1 cellular context compared by ENCODE assay signal in the genomic region with DNA sequence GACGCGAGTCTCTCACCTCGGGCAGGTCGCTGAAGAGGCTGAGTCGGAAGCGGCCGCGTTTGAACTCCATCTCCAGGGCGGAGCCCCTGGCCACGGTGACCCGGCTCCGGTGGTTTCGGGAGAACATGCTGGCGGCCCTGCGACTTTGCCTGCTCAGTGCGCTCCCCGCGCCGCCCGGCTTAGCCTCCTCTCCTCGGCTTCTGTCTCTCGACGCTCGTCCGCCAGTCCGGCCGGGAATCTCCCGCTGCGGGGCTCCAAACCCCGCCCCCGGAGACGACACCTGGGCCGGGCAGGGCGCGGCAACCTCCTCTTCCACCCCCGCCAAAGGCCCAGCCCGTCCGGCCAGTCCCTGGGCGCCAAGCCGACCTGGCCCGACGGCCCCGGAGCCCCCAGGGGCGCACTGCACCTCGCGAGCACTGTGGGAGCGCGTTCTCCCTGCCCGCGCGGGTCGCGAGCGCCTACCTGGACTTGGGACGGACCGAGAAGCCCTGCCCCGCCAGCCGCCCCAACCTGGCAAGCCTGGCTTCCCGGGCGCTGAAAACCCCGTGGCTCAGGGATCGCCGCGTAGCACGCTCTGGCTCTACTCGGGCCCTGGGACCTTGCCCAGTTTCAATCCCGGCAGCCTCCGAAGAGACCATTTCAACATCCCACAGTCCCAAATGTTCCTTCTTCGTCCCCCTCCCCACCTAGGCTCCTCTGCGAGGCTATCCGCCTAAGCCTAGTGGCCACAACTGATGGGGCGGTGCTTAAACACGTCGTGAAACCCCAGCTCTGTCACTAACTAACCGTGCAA.
TF ChIP-seq lines count a peak whose summit lies in the region.

A gene with protein sequence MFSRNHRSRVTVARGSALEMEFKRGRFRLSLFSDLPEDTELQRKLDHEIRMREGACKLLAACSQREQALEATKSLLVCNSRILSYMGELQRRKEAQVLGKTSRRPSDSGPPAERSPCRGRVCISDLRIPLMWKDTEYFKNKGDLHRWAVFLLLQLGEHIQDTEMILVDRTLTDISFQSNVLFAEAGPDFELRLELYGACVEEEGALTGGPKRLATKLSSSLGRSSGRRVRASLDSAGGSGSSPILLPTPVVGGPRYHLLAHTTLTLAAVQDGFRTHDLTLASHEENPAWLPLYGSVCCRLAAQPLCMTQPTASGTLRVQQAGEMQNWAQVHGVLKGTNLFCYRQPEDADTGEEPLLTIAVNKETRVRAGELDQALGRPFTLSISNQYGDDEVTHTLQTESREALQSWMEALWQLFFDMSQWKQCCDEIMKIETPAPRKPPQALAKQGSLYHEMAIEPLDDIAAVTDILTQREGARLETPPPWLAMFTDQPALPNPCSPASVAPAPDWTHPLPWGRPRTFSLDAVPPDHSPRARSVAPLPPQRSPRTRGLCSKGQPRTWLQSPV (minus strand): TSS at position 248 of the 793 bp plus-strand sequence. CDS start 121 bp downstream, at position 127.

TF ChIP-seq in GM23338, 12 proteins besides CTCF, POLR2A, EP300 and RAD21 (continued from another document):
- no peak for TF ChIP-seq ETS1 (IDR thresholded peaks at IDR 0.05)
